19 cellular contexts compared by ENCODE assay signal in genomic region chr13:32735859-32736258, GRCh38.
DNase-seq lines count a peak whose midpoint lies in the region; ATAC-seq and TF ChIP-seq lines count a peak whose summit lies in the region.
"Had no signal": no experiment of that assay in that cellular context is flagged by ENCODE, and none has a peak within 500 bp of the region (broad histone marks: within the 10 kb centered on the region; RNA-seq: fewer than 3 reads in every experiment).

No MANE protein-coding gene starts in this region.

- no peak overlapping the region for H2AFZ ChIP-seq in KMS-11 (ENCODE audit: low read depth)

- H3K27me3 ChIP-seq in KMS-11 (ENCODE audit: insufficient read depth, low read depth) (no peaks in the 10 kb centered on the region), prostate gland (replicated peaks; ENCODE audit: insufficient read depth) (no peaks in the 10 kb centered on the region), WERI-Rb-1 (ENCODE audit: insufficient read depth, low read depth, severe bottlenecking) (no peaks in the 10 kb centered on the region)

- peaks cover 30% of the 10 kb centered on the region for H3K36me3 Mint-ChIP-seq in T-helper 2 cell treated with Interferon-gamma antibody and Interleukin-4, amounts not matched to agents 5 μg/mL and 100 μg/mL, for 36 hours (ENCODE audit: low read depth)

- no peaks in the 10 kb centered on the region for H3K36me3 ChIP-seq in KMS-11 (ENCODE audit: insufficient read depth)
- H3K36me3 ChIP-seq in prostate gland, result no peaks in the 10 kb centered on the region
- H3K36me3 ChIP-seq in WERI-Rb-1, result peaks cover 4% of the 10 kb centered on the region

- H3K9me3 ChIP-seq in prostate gland (no peaks in the 10 kb centered on the region), WERI-Rb-1 (ENCODE audit: severe bottlenecking) (no peaks in the 10 kb centered on the region)

- H3K27me3 Mint-ChIP-seq in T-helper 2 cell treated with Interferon-gamma antibody and Interleukin-4, amounts not matched to agents 5 μg/mL and 100 μg/mL, for 36 hours (ENCODE audit: low read depth), result no peaks in the 10 kb centered on the region
- H3K27me3 Mint-ChIP-seq: IgD-negative memory B cell; stimulated activated naive B cell treated with anti-CD40 and anti-IgM and Interleukin-4, amounts not matched to agents 10 μg/mL and 1 μg/mL and 100 μg/mL, for 72 hours had no signal

- intact Hi-C loops in prostate gland (cut with DNase I), result no loop called here

- 0 out of 2 replicates have a peak, but pooled peaks cover 6% of the 10 kb centered on the region for H4K20me1 ChIP-seq in KMS-11 (ENCODE audit: insufficient read depth)

- peak overlapping the region; percentile 70 for H3K4me2 ChIP-seq in KMS-11

- no peak overlapping the region for H3K9ac ChIP-seq in KMS-11

- H3K4me3 Mint-ChIP-seq in T-helper 2 cell treated with Interferon-gamma antibody and Interleukin-4, amounts not matched to agents 5 μg/mL and 100 μg/mL, for 36 hours, result peak overlapping the region; percentile 75
- H3K4me3 Mint-ChIP-seq: stimulated activated naive B cell treated with anti-CD40 and anti-IgM and Interleukin-4, amounts not matched to agents 10 μg/mL and 1 μg/mL and 100 μg/mL, for 72 hours had no signal

- peaks cover 8% of the 10 kb centered on the region; the same call in 1 of the 2 replicates for H3K79me2 ChIP-seq in KMS-11 (ENCODE audit: insufficient read depth, low read depth)

- ATAC-seq in GM18868 (IDR thresholded peaks at IDR 0.05; ENCODE audit: unreplicated experiment), result no peak
- ATAC-seq: PC-3; stimulated activated naive B cell treated with anti-CD40 and anti-IgM and Interleukin-4, amounts not matched to agents 10 μg/mL and 1 μg/mL and 100 μg/mL, for 72 hours had no signal

- DNase-seq in T-helper 2 cell treated with Interferon-gamma antibody and Interleukin-4, amounts not matched to agents 5 μg/mL and 100 μg/mL, for 36 hours (ENCODE audit: low spot score), result no peak
- DNase-seq in T-helper 2 cell, result no peak
- DNase-seq in fibroblast of peridontal ligament (ENCODE audit: extremely low read depth), result peak; percentile 9
- no peak for DNase-seq in prostate gland (ENCODE audit: low spot score)
- DNase-seq in midbrain (lab: John Stamatoyannopoulos, UW), result no peak
- DNase-seq in WERI-Rb-1, result no peak
- DNase-seq: 8988T; activated naive CD4-positive, alpha-beta T cell; C1 segment of cervical spinal cord; head of caudate nucleus; NCI-H2081 treated with DMSO at 0.1 percent for 48 hours; NCI-H526; occipital lobe; PC-3; stimulated activated naive B cell treated with anti-CD40 and anti-IgM and Interleukin-4, amounts not matched to agents 10 μg/mL and 1 μg/mL and 100 μg/mL, for 72 hours had no signal

- TF ChIP-seq POLR2A in prostate gland (IDR thresholded peaks at IDR 0.05), result no peak

- H3K4me1 ChIP-seq in KMS-11 (ENCODE audit: low read depth, poor library complexity, severe bottlenecking) (peaks cover 50% of the 10 kb centered on the region), prostate gland (replicated peaks) (peaks cover 7% of the 10 kb centered on the region)

- H3K27ac ChIP-seq in KMS-11 (peak overlapping the region; percentile 50), prostate gland (peak overlapping the region; percentile 72 to 74), WERI-Rb-1 (no peak overlapping the region)

- H3K4me1 Mint-ChIP-seq in T-helper 2 cell treated with Interferon-gamma antibody and Interleukin-4, amounts not matched to agents 5 μg/mL and 100 μg/mL, for 36 hours (ENCODE audit: low read depth), result peaks cover 40% of the 10 kb centered on the region

- no peak overlapping the region for H3K4me3 ChIP-seq in KMS-11 (IDR thresholded peaks at IDR 0.05; ENCODE audit: insufficient read depth, low read depth, low read length)
- no peak overlapping the region for H3K4me3 ChIP-seq in prostate gland
- no peak overlapping the region for H3K4me3 ChIP-seq in WERI-Rb-1 (ENCODE audit: low read depth, low read length)
- H3K4me3 ChIP-seq: skin epidermis had no signal

- peak overlapping the region; percentile 79 for H3K27ac Mint-ChIP-seq in T-helper 2 cell treated with Interferon-gamma antibody and Interleukin-4, amounts not matched to agents 5 μg/mL and 100 μg/mL, for 36 hours

- TF ChIP-seq CTCF in KMS-11 (conservative IDR thresholded peaks at IDR 0.05; ENCODE audit: low read depth, low read length) (no peak), prostate gland (IDR thresholded peaks at IDR 0.05) (no peak), WERI-Rb-1 (IDR thresholded peaks at IDR 0.05; ENCODE audit: low read depth, low read length) (no peak)

- H3K9me3 Mint-ChIP-seq in T-helper 2 cell treated with Interferon-gamma antibody and Interleukin-4, amounts not matched to agents 5 μg/mL and 100 μg/mL, for 36 hours, result no peaks in the 10 kb centered on the region
- H3K9me3 Mint-ChIP-seq: IgD-negative memory B cell; stimulated activated naive B cell treated with anti-CD40 and anti-IgM and Interleukin-4, amounts not matched to agents 10 μg/mL and 1 μg/mL and 100 μg/mL, for 72 hours had no signal
